Comparison of ENCODE assay signal across 7 cellular contexts in genomic region chr15:92809880-92810361, GRCh38.
A peak's percentile ranks its signal among the peaks of the same experiment; 100 is the strongest.
DNase-seq lines count a peak whose midpoint lies in the region; ATAC-seq and TF ChIP-seq lines count a peak whose summit lies in the region.

No MANE protein-coding gene starts in this region.

- ATAC-seq in WTC11 = no peak; the same call in 1 of the 2 replicates

- no peaks in the 10 kb centered on the region for H3K36me3 Mint-ChIP-seq in WTC11

- CTCF ChIA-PET in GM10248 (lab: Yijun Ruan, JAX) (interaction anchor here (0.8 to 5.4 kb wide), 18 partner anchors 7 to 135 kb away, joined by 3 to 104 read pairs (median 10); partner anchors contain the start of gene CHD2), WTC11 (lab: Charles Lee) (interaction anchor here (0.6 to 4.9 kb wide), 12 partner anchors 10 to 107 kb away, joined by 3 to 48 read pairs (median 11); partner anchors contain the start of gene CHD2)

- TF ChIP-seq CTCF in GM10248 (IDR thresholded peaks at IDR 0.05; ENCODE audit: control extremely low read depth, extremely low read depth, low read depth, missing control alignments) (no peak), WTC11 (IDR thresholded peaks at IDR 0.05) (no peak), esophagus muscularis mucosa (IDR thresholded peaks at IDR 0.05) (no peak)

- TF ChIP-seq POLR2A in esophagus muscularis mucosa (IDR thresholded peaks at IDR 0.05; ENCODE audit: low read depth) = no peak

- H3K36me3 ChIP-seq in esophagus muscularis mucosa = no peaks in the 10 kb centered on the region

- no peaks in the 10 kb centered on the region for H3K27me3 Mint-ChIP-seq in WTC11 (ENCODE audit: low read depth)

- WGBS in esophagus muscularis mucosa = 18% methylated on average over 12 of the region's 12 CpGs

- H3K9me3 Mint-ChIP-seq in WTC11 = no peaks in the 10 kb centered on the region

- H3K4me3 Mint-ChIP-seq in WTC11 = peak overlapping the region; percentile 84

- H3K9me3 ChIP-seq in esophagus muscularis mucosa = no peaks in the 10 kb centered on the region

- intact Hi-C loops in esophagus muscularis mucosa (cut with DNase I) = loop anchor here (1.0 to 2.0 kb wide), 2 partner anchors 73 to 109 kb away; no protein-coding TSS in a partner anchor

- peaks cover 22 to 52% (median 47%) of the 10 kb centered on the region in 4 donors for H3K4me1 ChIP-seq in esophagus muscularis mucosa

- peak; percentile 51 for DNase-seq in GM10248 (ENCODE audit: extremely low spot score)
- DNase-seq in Jurkat, Clone E6-1 (ENCODE audit: low read depth, low spot score) = no peak
- no peak for DNase-seq in WTC11 (ENCODE audit: low spot score)
- no peak for DNase-seq in esophagus muscularis mucosa (ENCODE audit: extremely low spot score)
- peak; percentile 84 for DNase-seq in myocyte (ENCODE audit: low read depth)
- no peak for DNase-seq in HCEC 1CT
- DNase-seq in iPS-NIHi11 (ENCODE audit: low spot score) = no peak

- no peaks in the 10 kb centered on the region for H3K27me3 ChIP-seq in esophagus muscularis mucosa

- H3K27ac ChIP-seq in esophagus muscularis mucosa (replicated peaks in 1 of 4) = peak overlapping the region; percentile 91 to 98 (median 96)

- POLR2A ChIA-PET in GM10248 (lab: Yijun Ruan, JAX) = interaction anchor here (0.6 to 3.3 kb wide), 9 partner anchors 10 to 165 kb away, joined by 5 to 22 read pairs (median 10); partner anchors contain the start of gene CHD2
- POLR2A ChIA-PET in WTC11 (lab: Charles Lee) = interaction anchor here (0.9 to 5.4 kb wide), 14 partner anchors 10 to 108 kb away, joined by 3 to 191 read pairs (median 9); partner anchors contain the start of gene CHD2

- no peak for TF ChIP-seq EP300 in esophagus muscularis mucosa (IDR thresholded peaks at IDR 0.05)

- H3K4me3 ChIP-seq in Jurkat, Clone E6-1 (ENCODE audit: low read length) = peak overlapping the region; percentile 70
- peak overlapping the region; percentile 64 to 70 (median 68) for H3K4me3 ChIP-seq in esophagus muscularis mucosa

- H3K4me1 Mint-ChIP-seq in WTC11 = peaks cover 43% of the 10 kb centered on the region

- H3K27ac Mint-ChIP-seq in WTC11 = peak overlapping the region; percentile 100

TF ChIP-seq in WTC11, 78 proteins besides CTCF, POLR2A, EP300 and RAD21:
- TF ChIP-seq OVOL2 (CRISPR knock-in tag; IDR thresholded peaks at IDR 0.05; ENCODE audit: borderline replicate concordance) (no peak), TP53 (CRISPR knock-in tag; IDR thresholded peaks at IDR 0.05) (no peak), FOXP1 (CRISPR knock-in tag; IDR thresholded peaks at IDR 0.05; ENCODE audit: borderline replicate concordance) (no peak), JUN (CRISPR knock-in tag; IDR thresholded peaks at IDR 0.05) (no peak)

Comparison
In these comparisons a context has a peak if more than half of its experiments do, and no peak if none do; other contexts are left out.
1. DNase-seq: peak in GM10248 (single experiment) and myocyte (single experiment); none in Jurkat, Clone E6-1 (single experiment), WTC11 (single experiment), esophagus muscularis mucosa (single experiment), HCEC 1CT (single experiment) and iPS-NIHi11 (single experiment).